Comparison of ENCODE assay signal across 20 cellular contexts in the genomic region with DNA sequence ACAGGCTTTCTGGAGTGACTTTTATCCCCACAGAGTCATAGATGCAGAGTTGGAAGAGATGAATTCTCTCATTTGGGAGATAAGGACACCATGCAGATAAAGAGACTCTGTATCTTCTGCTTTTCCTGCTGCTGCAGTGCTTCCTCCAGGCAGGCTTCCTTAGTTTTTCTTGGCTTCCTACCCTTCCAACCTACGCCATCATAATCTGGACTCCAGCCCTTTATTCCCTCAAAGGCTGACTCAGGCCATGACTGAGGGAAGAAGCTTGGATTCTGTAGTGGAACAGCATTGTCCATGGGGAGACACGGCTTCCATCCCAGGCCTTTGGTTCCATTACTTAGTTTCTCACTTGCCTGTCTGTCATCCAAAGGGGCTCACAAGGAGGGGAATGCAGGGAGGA. TPM values are rescaled to one million over a fixed set of nuclear protein-coding genes. Genes with fewer than 3 reads are reported as not detected.
DNase-seq lines count a peak whose midpoint lies in the region; ATAC-seq, FAIRE-seq and TF ChIP-seq lines count a peak whose summit lies in the region.
"Had no signal": no experiment of that assay in that cellular context is flagged by ENCODE, and none has a peak within 500 bp of the region (broad histone marks: within the 10 kb centered on the region; RNA-seq: fewer than 3 reads in every experiment).

No MANE protein-coding gene starts in this region.

- H3K56ac ChIP-seq in H1 (replicated peaks; ENCODE audit: insufficient read length, low read depth, low read length) = no peak overlapping the region

- H3K4me1 ChIP-seq in ACC112 (ENCODE audit: control insufficient read depth, insufficient read depth, low read length, unreplicated experiment) = peaks cover 29% of the 10 kb centered on the region
- peaks cover 8 to 30% (median 21%) of the 10 kb centered on the region in 4 experiments for H3K4me1 ChIP-seq in H1 (replicated peaks in 1 of 4; ENCODE audit: control insufficient read depth in 3 of 4, insufficient read depth in 4 of 4, low read length in 3 of 4)
- peaks cover 0 to 20% (median 3%) of the 10 kb centered on the region in 4 donors for H3K4me1 ChIP-seq in tibial nerve
- H3K4me1 ChIP-seq: parathyroid adenoma had no signal

- no peak overlapping the region for H3K4me3 ChIP-seq in ACC112 (ENCODE audit: low read depth, low read length)
- no peak overlapping the region for H3K4me3 ChIP-seq in H1 (ENCODE audit: extremely low read depth in 1 of 4, insufficient read depth in 2 of 4, low read depth in 3 of 4, low read length in 4 of 4)
- H3K4me3 ChIP-seq in tibial nerve = no peak overlapping the region
- H3K4me3 ChIP-seq: Peyer's patch, sigmoid colon had no signal

- ATAC-seq in left ventricle myocardium superior = peak; percentile 61
- no peak for ATAC-seq in GM18858 (IDR thresholded peaks at IDR 0.05; ENCODE audit: unreplicated experiment)
- ATAC-seq: esophagus mucosa; naive thymus-derived CD8-positive, alpha-beta T cell had no signal

- H3K27ac ChIP-seq in ACC112 (ENCODE audit: low read depth, low read length) (no peak overlapping the region), H1 (ENCODE audit: low read depth, low read length) (no peak overlapping the region), tibial nerve (peak overlapping the region in 1 of 4 donors; percentile 72)
- H3K27ac ChIP-seq: parathyroid adenoma, Peyer's patch, sigmoid colon had no signal

- no peak overlapping the region for H4K8ac ChIP-seq in H1 (ENCODE audit: extremely low read depth, insufficient read depth, low read length)

- TF ChIP-seq CTCF in HFFc6 (IDR thresholded peaks at IDR 0.05) (no peak), H1 (IDR thresholded peaks at IDR 0.05; ENCODE audit: control extremely low read depth in 1 of 3, insufficient read depth in 1 of 3, low read depth in 1 of 3, low read length in 3 of 3) (no peak), tibial nerve (IDR thresholded peaks at IDR 0.05) (no peak)

- no peak overlapping the region for H3K23ac ChIP-seq in H1 (ENCODE audit: insufficient read length)

- no peak overlapping the region for H3K14ac ChIP-seq in H1 (ENCODE audit: insufficient read length)

- TF ChIP-seq EP300 in H1 (IDR thresholded peaks at IDR 0.05; ENCODE audit: borderline replicate concordance in 1 of 2, low read depth in 2 of 2, low read length in 2 of 2) (no peak), tibial nerve (IDR thresholded peaks at IDR 0.05) (no peak)

- peak overlapping the region; percentile 35 for H3K27ac Mint-ChIP-seq in HFFc6
- H3K27ac Mint-ChIP-seq: activated naive CD4-positive, alpha-beta T cell treated with anti-CD3 and anti-CD28 coated beads, Interleukin-2, amount 50 U/mL, for 24 hours had no signal

- H4K91ac ChIP-seq in H1 (replicated peaks; ENCODE audit: insufficient read length, low read length) = no peak overlapping the region

- FAIRE-seq in H1 (lab: Jason Lieb, UNC) = no peak
- FAIRE-seq: A204.1, HepG2 had no signal

- H2AFZ ChIP-seq in ACC112 (ENCODE audit: low read length, unreplicated experiment) = peak overlapping the region; percentile 75
- no peak overlapping the region for H2AFZ ChIP-seq in H1 (ENCODE audit: low read length)

- no peak overlapping the region for H2BK15ac ChIP-seq in H1 (ENCODE audit: low read length)

- CTCF ChIA-PET in H1 (lab: Charles Lee; ENCODE audit: partially characterized antibody) = interaction anchor here (0.6 to 5.2 kb wide), 18 partner anchors 12 to 221 kb away, joined by 3 to 48 read pairs (median 4); no protein-coding TSS in a partner anchor

- no peaks in the 10 kb centered on the region; the same call in 1 of the 2 replicates for H3K27me3 Mint-ChIP-seq in HFFc6 (ENCODE audit: insufficient read depth)

- TF ChIP-seq RAD21 in H1 (IDR thresholded peaks at IDR 0.05 in 1 of 2, conservative IDR thresholded peaks at IDR 0.05 in 1 of 2; ENCODE audit: low read depth in 2 of 2, low read length in 2 of 2) = no peak

- no peak overlapping the region for H2BK120ac ChIP-seq in H1 (replicated peaks; ENCODE audit: low read depth, low read length)

- no peaks in the 10 kb centered on the region for H3K23me2 ChIP-seq in H1 (ENCODE audit: low read depth, low read length)

- no peak overlapping the region for H4K5ac ChIP-seq in H1 (ENCODE audit: insufficient read length, low read depth, low read length)

- no peak overlapping the region for H2BK5ac ChIP-seq in H1 (ENCODE audit: low read depth, low read length)

- peaks cover 5% of the 10 kb centered on the region for H3K9me3 Mint-ChIP-seq in HFFc6
- H3K9me3 Mint-ChIP-seq: activated naive CD4-positive, alpha-beta T cell treated with anti-CD3 and anti-CD28 coated beads, Interleukin-2, amount 50 U/mL, for 24 hours had no signal

- H3K36me3 ChIP-seq in ACC112 (ENCODE audit: insufficient read depth, low read length) (no peaks in the 10 kb centered on the region), H1 (ENCODE audit: control insufficient read depth in 2 of 4, insufficient read depth in 4 of 4, low read length in 3 of 4) (no peaks in the 10 kb centered on the region), tibial nerve (no peaks in the 10 kb centered on the region)
- H3K36me3 ChIP-seq: Peyer's patch, sigmoid colon had no signal

- 81% methylated on average over 2 of the region's 2 CpGs; no CpG with 5 or more reads in 1 of the 2 experiments for WGBS in H1 (ENCODE audit: extremely low coverage in 1 of 2, insufficient coverage in 1 of 2, insufficient read length in 1 of 2, insufficient replicate concordance in 2 of 2, low coverage in 1 of 2, low lambda C conversion rate in 2 of 2, missing lambda C conversion rate in 1 of 2), 2 experiments
- 70 to 72% methylated on average over 2 of the region's 2 CpGs for WGBS in tibial nerve, 2 donors

- POLR2A ChIA-PET in H1 (lab: Charles Lee; ENCODE audit: partially characterized antibody) = interaction anchor here (1.4 to 1.7 kb wide), 2 partner anchors 14 to 62 kb away, joined by 3 read pairs; no protein-coding TSS in a partner anchor

- H3K79me2 ChIP-seq in ACC112 (ENCODE audit: control insufficient read depth, insufficient read depth, low read length, unreplicated experiment) (no peaks in the 10 kb centered on the region), H1 (ENCODE audit: control insufficient read depth in 1 of 2, insufficient read depth in 2 of 2, low read length in 2 of 2) (no peaks in the 10 kb centered on the region)
- H3K79me2 ChIP-seq: parathyroid adenoma had no signal

- no peaks in the 10 kb centered on the region for H3K27me3 ChIP-seq in ACC112 (ENCODE audit: insufficient read depth, low read length)
- no peaks in the 10 kb centered on the region for H3K27me3 ChIP-seq in H1 (replicated peaks in 1 of 4; ENCODE audit: control insufficient read depth in 3 of 4, extremely low read depth in 1 of 4, insufficient read depth in 3 of 4, low read length in 3 of 4)
- no peaks in the 10 kb centered on the region for H3K27me3 ChIP-seq in tibial nerve
- H3K27me3 ChIP-seq: Peyer's patch, sigmoid colon had no signal

- no peak overlapping the region for H3K4me2 ChIP-seq in H1 (ENCODE audit: insufficient read depth in 1 of 2, low read depth in 2 of 2, low read length in 2 of 2)

- H2AK5ac ChIP-seq in H1 (ENCODE audit: low read depth, low read length) = 0 out of 2 replicates have a peak overlapping the region, but pooled peaks have one; percentile 4

- no peak overlapping the region for H2BK20ac ChIP-seq in H1 (ENCODE audit: low read length)

- H3K9ac ChIP-seq in H1 (replicated peaks in 1 of 4; ENCODE audit: extremely low read depth in 1 of 4, low read depth in 3 of 4, low read length in 3 of 4) = no peak overlapping the region
- H3K9ac ChIP-seq: parathyroid adenoma had no signal

- H3K4me1 Mint-ChIP-seq in HFFc6 (ENCODE audit: low read depth) = peaks cover 62% of the 10 kb centered on the region

- DNase-seq in HFFc6 (no peak), H1 (ENCODE audit: low read depth in 1 of 2, low spot score in 2 of 2) (no peak), left ventricle myocardium superior (no peak), tibial nerve (ENCODE audit: low spot score in 2 of 2) (no peak), putamen (ENCODE audit: low spot score) (no peak), G401 (ENCODE audit: low spot score) (no peak)
- DNase-seq: C1 segment of cervical spinal cord; effector memory CD4-positive, alpha-beta T cell; naive thymus-derived CD8-positive, alpha-beta T cell; NCI-H1417 treated with DMSO at 0.1 percent for 48 hours; NCI-H2107; Peyer's patch; sigmoid colon had no signal

- peaks cover 10% of the 10 kb centered on the region for H3K36me3 Mint-ChIP-seq in HFFc6 (ENCODE audit: low read depth)
- H3K36me3 Mint-ChIP-seq: activated naive CD4-positive, alpha-beta T cell treated with anti-CD3 and anti-CD28 coated beads, Interleukin-2, amount 50 U/mL, for 24 hours; naive thymus-derived CD8-positive, alpha-beta T cell had no signal

- H4K20me1 ChIP-seq in H1 (replicated peaks in 1 of 2; ENCODE audit: control insufficient read depth in 1 of 2, insufficient read depth in 2 of 2, low read length in 2 of 2) = no peaks in the 10 kb centered on the region

- H3K4ac ChIP-seq in H1 (replicated peaks; ENCODE audit: insufficient read length, low read depth, low read length) = no peak overlapping the region

- 0 out of 2 replicates have a peak overlapping the region, but pooled peaks have one; percentile 48 for H3K18ac ChIP-seq in H1 (ENCODE audit: extremely low read depth, low read length)

- H2BK12ac ChIP-seq in H1 (ENCODE audit: low read depth, low read length) = no peak overlapping the region

- H3K9me3 ChIP-seq in H1 (ENCODE audit: insufficient read depth in 2 of 2, low read depth in 1 of 2, low read length in 1 of 2) = peaks cover 6 to 8% of the 10 kb centered on the region in 2 experiments; a peak in 2 of 4 replicates
- peaks cover 0 to 19% (median 2%) of the 10 kb centered on the region in 4 donors for H3K9me3 ChIP-seq in tibial nerve
- H3K9me3 ChIP-seq: Peyer's patch had no signal

- TF ChIP-seq POLR2A in H1 (IDR thresholded peaks at IDR 0.05; ENCODE audit: control extremely low read depth in 1 of 2, low read depth in 2 of 2, low read length in 2 of 2) (no peak), tibial nerve (IDR thresholded peaks at IDR 0.05) (no peak)

- no peaks in the 10 kb centered on the region for H3K79me1 ChIP-seq in H1 (ENCODE audit: low read depth, low read length)

- in situ Hi-C loops in G401 (cut with HindIII; ENCODE audit: low sequenced_read_pairs) = no loop called here

- intact Hi-C loops in left ventricle myocardium superior (cut with micrococcal nuclease) = no loop called here

- peak overlapping the region; percentile 14; the same call in 1 of the 2 replicates for H3K4me3 Mint-ChIP-seq in HFFc6
- H3K4me3 Mint-ChIP-seq: activated naive CD4-positive, alpha-beta T cell treated with anti-CD3 and anti-CD28 coated beads, Interleukin-2, amount 50 U/mL, for 24 hours; naive thymus-derived CD8-positive, alpha-beta T cell had no signal

RNA-seq across cellular contexts. Expression of gene RNF24, which starts 6.5 kb away (rescaled TPM):
- total RNA-seq in HFFc6 (2021; fragmentation: NEBNext Ultra II Directional; extraction: Animal tissue kit (Norgen Biotek cat#: 25700)) = 10 to 100 TPM; 21.3 to 26.6 (median 24.7) TPM
- 12.1 and 12.6 TPM in 2 replicates for total RNA-seq in H1 (2021; fragmentation: NEBNext Ultra II Directional; extraction: Animal tissue kit (Norgen Biotek cat#: 25700))
- polyA plus RNA-seq in H1 (2011; rRNA removed) = 6.8 and 7.0 TPM in 2 replicates
- 5.0 TPM for polyA plus RNA-seq in H1 (2011; cell fraction: cytosol; rRNA removed)
- polyA plus RNA-seq in H1 (2011; cell fraction: nucleus; rRNA removed) = 5.5 TPM
- polyA plus RNA-seq in H1 (2012, experiment 1 of 2) = 7.2 to 8.6 TPM (median 7.7 TPM) in 4 replicates
- 6.3 TPM for polyA plus RNA-seq in H1 (2012, experiment 2 of 2)
- 9.3 TPM for polyA plus RNA-seq in H1 (2013, experiment 1 of 2)
- 11.6 TPM for polyA plus RNA-seq in H1 (2013, experiment 2 of 2)
- polyA minus RNA-seq in H1 (2011; rRNA and poly(A)+ RNA removed) = 6.6 and 7.3 TPM in 2 replicates
- polyA minus RNA-seq in H1 (2011; cell fraction: cytosol; rRNA and poly(A)+ RNA removed) = 6.5 TPM
- polyA minus RNA-seq in H1 (2011; cell fraction: nucleus; rRNA and poly(A)+ RNA removed) = 4.8 TPM
- total RNA-seq in left ventricle myocardium superior = 5.3 TPM
- total RNA-seq in tibial nerve = 10 to 100 TPM; 17.0 to 25.5 (median 19.6) TPM
- total RNA-seq in G401 (2014; rRNA removed; shearing (Covaris generic)) = 1.3 and 2.0 TPM in 2 replicates
